In genomic region chr2:3534251-3534814, GRCh38 we compare ENCODE assay signal across 20 cellular contexts. TPM values are rescaled to one million over a fixed set of nuclear protein-coding genes. Genes with fewer than 3 reads are reported as not detected.
A peak's percentile ranks its signal among the peaks of the same experiment; 100 is the strongest.
DNase-seq lines count a peak whose midpoint lies in the region; ATAC-seq and TF ChIP-seq lines count a peak whose summit lies in the region.
"Had no signal": no experiment of that assay in that cellular context is flagged by ENCODE, and none has a peak within 500 bp of the region (broad histone marks: within the 10 kb centered on the region; RNA-seq: fewer than 3 reads in every experiment).

No MANE protein-coding gene starts in this region.

- H3K4me2 ChIP-seq in neuronal stem cell (ENCODE audit: insufficient read depth, low read length, poor library complexity, severe bottlenecking) = no peak overlapping the region

- H3K4me1 Mint-ChIP-seq in chondrocyte (ENCODE audit: low read depth) = peaks cover 22% of the 10 kb centered on the region

- H3K4me3 Mint-ChIP-seq in chondrocyte (ENCODE audit: unreplicated experiment) = no peak overlapping the region

- intact Hi-C loops in left ventricle myocardium inferior (cut with micrococcal nuclease) = no loop called here
- intact Hi-C loops in Right ventricle myocardium inferior (cut with DNase I) = no loop called here
- intact Hi-C loops in uterus (cut with DNase I; ENCODE audit: low total_unique reads) = no loop called here

- TF ChIP-seq CTCF in left ventricle myocardium inferior (IDR thresholded peaks at IDR 0.05; ENCODE audit: borderline replicate concordance) (no peak), chondrocyte (IDR thresholded peaks at IDR 0.05) (no peak), uterus (IDR thresholded peaks at IDR 0.05) (no peak)

- no peaks in the 10 kb centered on the region for H3K9me3 Mint-ChIP-seq in chondrocyte (ENCODE audit: low read depth)
- H3K9me3 Mint-ChIP-seq: CD4-positive, CD25-positive, alpha-beta regulatory T cell had no signal

- H3K4ac ChIP-seq in neuronal stem cell (ENCODE audit: low read length) = no peak overlapping the region

- peak overlapping the region; percentile 60 for H2AK5ac ChIP-seq in neuronal stem cell (ENCODE audit: low read depth, low read length)

- H4K8ac ChIP-seq in neuronal stem cell (ENCODE audit: low read depth, low read length) = peak overlapping the region; percentile 89

- H3K9me3 ChIP-seq in left ventricle myocardium inferior (replicated peaks) (no peaks in the 10 kb centered on the region), neuronal stem cell (replicated peaks in 1 of 2; ENCODE audit: control insufficient read depth in 2 of 2, insufficient read depth in 1 of 2, low read depth in 1 of 2, low read length in 2 of 2) (peaks cover 0 to 1% of the 10 kb centered on the region in 2 donors), uterus (no peaks in the 10 kb centered on the region)
- H3K9me3 ChIP-seq: BE2C, Caco-2, SJCRH30 had no signal

- peaks cover 40% of the 10 kb centered on the region for H3K4me1 ChIP-seq in left ventricle myocardium inferior
- peaks cover 0 to 14% of the 10 kb centered on the region in 2 donors for H3K4me1 ChIP-seq in neuronal stem cell (ENCODE audit: control insufficient read depth in 2 of 2, insufficient read depth in 1 of 2, low read depth in 1 of 2, low read length in 2 of 2)
- peaks cover 0 to 4% of the 10 kb centered on the region in 2 donors for H3K4me1 ChIP-seq in uterus
- H3K4me1 ChIP-seq: BE2C, SJCRH30 had no signal

- H3K27me3 ChIP-seq in left ventricle myocardium inferior (ENCODE audit: low read depth) (no peaks in the 10 kb centered on the region), neuronal stem cell (ENCODE audit: control insufficient read depth in 3 of 3, insufficient read depth in 3 of 3, low read depth in 1 of 3, low read length in 3 of 3) (no peaks in the 10 kb centered on the region), uterus (no peaks in the 10 kb centered on the region)
- H3K27me3 ChIP-seq: BE2C, SJCRH30 had no signal

- no peak for DNase-seq in left ventricle myocardium inferior
- no peak for DNase-seq in Right ventricle myocardium inferior (ENCODE audit: missing footprints)
- DNase-seq in chondrocyte (ENCODE audit: low spot score) = no peak
- DNase-seq in neuronal stem cell (ENCODE audit: low spot score) = no peak
- DNase-seq in uterus = no peak
- no peak for DNase-seq in LoVo (ENCODE audit: low spot score)
- no peak for DNase-seq in NCI-H2107 (lab: John Stamatoyannopoulos, UW)
- DNase-seq: BE2C; Caco-2; CD4-positive, CD25-positive, alpha-beta regulatory T cell; HCEC 1CT; KG1; NCI-H1417; NCI-H187; NCI-H226; NCI-H524; NCI-H82; RPMI8226; SJCRH30 had no signal

- no peak overlapping the region for H2BK120ac ChIP-seq in neuronal stem cell (ENCODE audit: low read depth, low read length)

- H2BK12ac ChIP-seq in neuronal stem cell (ENCODE audit: low read length) = no peak overlapping the region

- H2AFZ ChIP-seq in neuronal stem cell (ENCODE audit: low read length) = no peak overlapping the region

- H3K18ac ChIP-seq in neuronal stem cell (ENCODE audit: low read length) = peak overlapping the region; percentile 46

- H3K23ac ChIP-seq in neuronal stem cell (ENCODE audit: low read depth, low read length, poor library complexity) = peak overlapping the region; percentile 40

- no peaks in the 10 kb centered on the region for H3K79me1 ChIP-seq in neuronal stem cell (ENCODE audit: low read depth, low read length)

- H3K27me3 Mint-ChIP-seq in chondrocyte (ENCODE audit: low read depth) = no peaks in the 10 kb centered on the region
- H3K27me3 Mint-ChIP-seq: CD4-positive, CD25-positive, alpha-beta regulatory T cell had no signal

- H3K27ac Mint-ChIP-seq in chondrocyte (ENCODE audit: unreplicated experiment) = peak overlapping the region; percentile 66

- H3K4me3 ChIP-seq in left ventricle myocardium inferior (no peak overlapping the region), neuronal stem cell (ENCODE audit: low read length in 2 of 2) (no peak overlapping the region), uterus (no peak overlapping the region)
- H3K4me3 ChIP-seq: SJCRH30 had no signal

- peaks cover 13% of the 10 kb centered on the region for H3K36me3 ChIP-seq in left ventricle myocardium inferior
- H3K36me3 ChIP-seq in neuronal stem cell (replicated peaks in 1 of 2; ENCODE audit: control insufficient read depth in 2 of 2, insufficient read depth in 2 of 2, low read length in 2 of 2) = peaks cover 2 to 10% of the 10 kb centered on the region in 2 donors
- H3K36me3 ChIP-seq in uterus = no peaks in the 10 kb centered on the region
- H3K36me3 ChIP-seq: SJCRH30 had no signal

- peak overlapping the region; percentile 6 for H2BK15ac ChIP-seq in neuronal stem cell (ENCODE audit: low read length)

- peak overlapping the region; percentile 33 for H4K91ac ChIP-seq in neuronal stem cell (ENCODE audit: low read depth, low read length, poor library complexity)

- H3K27ac ChIP-seq in left ventricle myocardium inferior (replicated peaks) = peak overlapping the region; percentile 93
- H3K27ac ChIP-seq in neuronal stem cell (replicated peaks; ENCODE audit: low read length) = no peak overlapping the region
- H3K27ac ChIP-seq in uterus = peak overlapping the region; percentile 94 to 95
- H3K27ac ChIP-seq: SJCRH30 had no signal

- TF ChIP-seq POLR2A in uterus (IDR thresholded peaks at IDR 0.05) = no peak

- no peak overlapping the region for H2BK5ac ChIP-seq in neuronal stem cell (ENCODE audit: low read length)

- peaks cover 2% of the 10 kb centered on the region for H3K36me3 Mint-ChIP-seq in chondrocyte (ENCODE audit: low read depth)

- H3K14ac ChIP-seq in neuronal stem cell (ENCODE audit: low read length) = peak overlapping the region; percentile 42

- ATAC-seq in Right ventricle myocardium inferior (no peak), GM18861 (IDR thresholded peaks at IDR 0.05; ENCODE audit: unreplicated experiment) (no peak)

- no peak overlapping the region for H3K9ac ChIP-seq in neuronal stem cell (ENCODE audit: low read depth, low read length, poor library complexity)

- WGBS in neuronal stem cell (ENCODE audit: extremely low coverage in 2 of 2, insufficient read length in 2 of 2, insufficient replicate concordance in 1 of 2), 2 donors = no CpG with 5 or more reads among the region's 24 CpGs

RNA-seq across cellular contexts. Expression of gene ADI1, which starts 15.0 kb away (rescaled TPM):
- 195 TPM for total RNA-seq in left ventricle myocardium inferior
- 160 TPM for total RNA-seq in Right ventricle myocardium inferior
- 38.0 to 51.2 TPM (median 41.8 TPM) in 3 replicates for total RNA-seq in chondrocyte
- 23.7 TPM for polyA plus RNA-seq in neuronal stem cell (2013, experiment 1 of 2)
- 23.8 TPM for polyA plus RNA-seq in neuronal stem cell (2013, experiment 2 of 2)
- 10 to 100 TPM; 31.5 to 65.0 (median 37.9) TPM for total RNA-seq in uterus

RNA-seq across cellular contexts. Expression of gene RNASEH1, which starts 23.8 kb away (rescaled TPM):
- 20.9 TPM for total RNA-seq in left ventricle myocardium inferior
- 20.9 TPM for total RNA-seq in Right ventricle myocardium inferior
- 28.9 to 32.7 TPM (median 29.2 TPM) in 3 replicates for total RNA-seq in chondrocyte
- polyA plus RNA-seq in neuronal stem cell (2013, experiment 1 of 2) = 19.0 TPM
- polyA plus RNA-seq in neuronal stem cell (2013, experiment 2 of 2) = 19.4 TPM
- 10 to 100 TPM in 3 of 4 donors, 1 to 10 TPM in 1; 4.1 to 28.6 (median 15.2) TPM for total RNA-seq in uterus

RNA-seq across cellular contexts. Expression of gene RPS7, which starts 40.7 kb away (rescaled TPM):
- 583 TPM for total RNA-seq in left ventricle myocardium inferior
- total RNA-seq in Right ventricle myocardium inferior = 657 TPM
- 724 to 826 TPM (median 808 TPM) in 3 replicates for total RNA-seq in chondrocyte
- 4,775 TPM for polyA plus RNA-seq in neuronal stem cell (2013, experiment 1 of 2)
- polyA plus RNA-seq in neuronal stem cell (2013, experiment 2 of 2) = 4,899 TPM
- 1,000 to 10,000 TPM; 1,483 to 9,424 (median 4,498) TPM for total RNA-seq in uterus
